ENCODE assay signal across 1 cellular context in genomic region chr10:90912176-90912575, GRCh38.
TF ChIP-seq lines count a peak whose summit lies in the region.

No MANE protein-coding gene starts in this region.

TF ChIP-seq in HEK293, 187 proteins besides CTCF, POLR2A, EP300 and RAD21 (continued from another document):
- TF ChIP-seq PRDM6 (tag by site-specific recombination; IDR thresholded peaks at IDR 0.05), result no peak
- TF ChIP-seq GLIS1 (tag by site-specific recombination; IDR thresholded peaks at IDR 0.05), result no peak
